8 cellular contexts compared by ENCODE assay signal in the genomic region with DNA sequence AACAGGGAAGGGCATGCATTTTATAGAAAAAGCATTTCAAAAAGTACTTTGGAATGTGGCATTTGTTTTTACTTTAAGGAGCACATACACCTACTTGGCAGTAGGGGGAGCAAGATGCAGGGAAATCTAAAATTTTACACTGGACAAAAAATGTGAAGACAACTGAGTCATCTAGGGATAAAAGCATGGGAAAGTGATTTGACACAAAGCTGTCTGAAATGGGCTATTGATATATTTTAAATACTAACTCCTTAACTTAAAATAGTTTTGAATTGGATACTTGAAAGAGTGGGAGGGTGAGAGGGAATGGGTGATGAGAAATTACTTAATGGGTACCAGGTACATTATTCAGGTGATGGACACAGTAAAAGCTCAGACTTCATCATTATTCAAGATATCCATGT. TPM values are rescaled to one million over a fixed set of nuclear protein-coding genes. Genes with fewer than 3 reads are reported as not detected.
DNase-seq lines count a peak whose midpoint lies in the region; ATAC-seq, FAIRE-seq and TF ChIP-seq lines count a peak whose summit lies in the region.

No MANE protein-coding gene starts in this region.

- no peak overlapping the region for H3K4me3 ChIP-seq in Panc1 (ENCODE audit: low read depth in 2 of 2, low read length in 2 of 2)
- no peak overlapping the region for H3K4me3 ChIP-seq in esophagus squamous epithelium
- no peak overlapping the region for H3K4me3 ChIP-seq in sigmoid colon

- peak; percentile 56 for FAIRE-seq in A204.1 (lab: Jason Lieb, UNC)

- H3K27me3 ChIP-seq in Panc1 (ENCODE audit: control insufficient read depth, insufficient read depth, low read length) (no peaks in the 10 kb centered on the region; the same call in 1 of the 2 replicates), esophagus squamous epithelium (peaks cover 0 to 38% (median 0%) of the 10 kb centered on the region in 4 donors), sigmoid colon (peaks cover 0 to 13% (median 0%) of the 10 kb centered on the region in 3 donors)

- ATAC-seq in Panc1 (no peak), GM18867 (IDR thresholded peaks at IDR 0.05; ENCODE audit: unreplicated experiment) (no peak)

- H3K27ac Mint-ChIP-seq in T-helper 2 cell treated with Interferon-gamma antibody and Interleukin-4, amounts not matched to agents 5 μg/mL and 100 μg/mL, for 36 hours, result no peak overlapping the region
- H3K27ac Mint-ChIP-seq in activated T-helper 2 cell treated with anti-CD3 and anti-CD28 coated beads, Interferon-gamma antibody, Interleukin-2, Interleukin-4, amounts not matched to agents 10 μg/mL and 5 μg/mL and 100 μg/mL, durations not matched to agents 14 hours and 24 hours and 36 hours, result no peak overlapping the region

- no TSS peak for BruUV-seq in Panc1 (replicated peaks; lab: Mats Ljungman, UMichigan)

- H3K9me3 ChIP-seq in Panc1 (ENCODE audit: control insufficient read depth, insufficient read depth, low read depth, low read length), result no peaks in the 10 kb centered on the region
- H3K9me3 ChIP-seq in esophagus squamous epithelium, result no peaks in the 10 kb centered on the region
- H3K9me3 ChIP-seq in sigmoid colon, result no peaks in the 10 kb centered on the region

- no peaks in the 10 kb centered on the region for H3K36me3 Mint-ChIP-seq in T-helper 2 cell treated with Interferon-gamma antibody and Interleukin-4, amounts not matched to agents 5 μg/mL and 100 μg/mL, for 36 hours (ENCODE audit: low read depth)
- H3K36me3 Mint-ChIP-seq in activated T-helper 2 cell treated with anti-CD3 and anti-CD28 coated beads, Interferon-gamma antibody, Interleukin-2, Interleukin-4, amounts not matched to agents 10 μg/mL and 5 μg/mL and 100 μg/mL, durations not matched to agents 14 hours and 24 hours and 36 hours (ENCODE audit: low read depth), result no peaks in the 10 kb centered on the region

- intact Hi-C loops in Panc1 (cut with micrococcal nuclease; ENCODE audit: unreplicated experiment) (loop anchor here (1.0 kb wide), 1 partner anchor 642 kb away; no protein-coding TSS in a partner anchor), esophagus squamous epithelium (cut with DNase I) (loop anchor here (10.0 kb wide), 1 partner anchor 605 kb away; no protein-coding TSS in a partner anchor), sigmoid colon (cut with DNase I) (loop anchor here (5.0 kb wide), 1 partner anchor 1008 kb away; no protein-coding TSS in a partner anchor)
- intact Hi-C loops in activated T-helper 2 cell treated with anti-CD3 and anti-CD28 coated beads, Interferon-gamma antibody, Interleukin-2, Interleukin-4, amounts not matched to agents 10 μg/mL and 5 μg/mL and 100 μg/mL, durations not matched to agents 14 hours and 24 hours and 36 hours (cut with micrococcal nuclease), result loop anchor here (1.0 kb wide), 1 partner anchor 340 kb away; no protein-coding TSS in a partner anchor

- no peak for DNase-seq in Panc1 (ENCODE audit: low read depth, low spot score)
- no peak for DNase-seq in esophagus squamous epithelium (lab: John Stamatoyannopoulos, UW)
- DNase-seq in sigmoid colon, result no peak
- no peak for DNase-seq in T-helper 2 cell treated with Interferon-gamma antibody and Interleukin-4, amounts not matched to agents 5 μg/mL and 100 μg/mL, for 36 hours (ENCODE audit: low spot score)
- no peak for DNase-seq in activated T-helper 2 cell treated with anti-CD3 and anti-CD28 coated beads, Interferon-gamma antibody, Interleukin-2, Interleukin-4, amounts not matched to agents 10 μg/mL and 5 μg/mL and 100 μg/mL, durations not matched to agents 14 hours and 24 hours and 36 hours (ENCODE audit: low spot score)

- in situ Hi-C loops in Panc1 (cut with HindIII; ENCODE audit: low pct_unique_long_range_greater_than_20kb, low sequenced_read_pairs), result no loop called here

- CTCF ChIA-PET in Panc1 (lab: Charles Lee), result interaction anchor here (0.7 to 1.0 kb wide), 2 partner anchors 340 to 642 kb away, joined by 3 to 7 read pairs; no protein-coding TSS in a partner anchor

- POLR2A ChIA-PET in Panc1 (lab: Charles Lee), result no interaction called here

- no peaks in the 10 kb centered on the region for H3K4me1 Mint-ChIP-seq in T-helper 2 cell treated with Interferon-gamma antibody and Interleukin-4, amounts not matched to agents 5 μg/mL and 100 μg/mL, for 36 hours (ENCODE audit: low read depth)
- no peaks in the 10 kb centered on the region for H3K4me1 Mint-ChIP-seq in activated T-helper 2 cell treated with anti-CD3 and anti-CD28 coated beads, Interferon-gamma antibody, Interleukin-2, Interleukin-4, amounts not matched to agents 10 μg/mL and 5 μg/mL and 100 μg/mL, durations not matched to agents 14 hours and 24 hours and 36 hours (ENCODE audit: low read depth)

- H3K27ac ChIP-seq in Panc1 (ENCODE audit: low read length), result no peak overlapping the region
- no peak overlapping the region for H3K27ac ChIP-seq in esophagus squamous epithelium
- H3K27ac ChIP-seq in sigmoid colon, result no peak overlapping the region

- no peaks in the 10 kb centered on the region for H3K36me3 ChIP-seq in Panc1 (ENCODE audit: control insufficient read depth, insufficient read depth, low read length)
- no peaks in the 10 kb centered on the region for H3K36me3 ChIP-seq in esophagus squamous epithelium
- H3K36me3 ChIP-seq in sigmoid colon, result no peaks in the 10 kb centered on the region

- peaks cover 7% of the 10 kb centered on the region for H3K27me3 Mint-ChIP-seq in T-helper 2 cell treated with Interferon-gamma antibody and Interleukin-4, amounts not matched to agents 5 μg/mL and 100 μg/mL, for 36 hours (ENCODE audit: low read depth)
- peaks cover 5% of the 10 kb centered on the region for H3K27me3 Mint-ChIP-seq in activated T-helper 2 cell treated with anti-CD3 and anti-CD28 coated beads, Interferon-gamma antibody, Interleukin-2, Interleukin-4, amounts not matched to agents 10 μg/mL and 5 μg/mL and 100 μg/mL, durations not matched to agents 14 hours and 24 hours and 36 hours (ENCODE audit: low read depth)

- H3K4me3 Mint-ChIP-seq in T-helper 2 cell treated with Interferon-gamma antibody and Interleukin-4, amounts not matched to agents 5 μg/mL and 100 μg/mL, for 36 hours, result no peak overlapping the region
- no peak overlapping the region for H3K4me3 Mint-ChIP-seq in activated T-helper 2 cell treated with anti-CD3 and anti-CD28 coated beads, Interferon-gamma antibody, Interleukin-2, Interleukin-4, amounts not matched to agents 10 μg/mL and 5 μg/mL and 100 μg/mL, durations not matched to agents 14 hours and 24 hours and 36 hours (ENCODE audit: low read depth)

- no peak for TF ChIP-seq POLR2A in esophagus squamous epithelium (IDR thresholded peaks at IDR 0.05)
- no peak for TF ChIP-seq POLR2A in sigmoid colon (IDR thresholded peaks at IDR 0.05)

- H3K4me1 ChIP-seq in Panc1 (ENCODE audit: control insufficient read depth, insufficient read depth, low read length), result no peaks in the 10 kb centered on the region
- H3K4me1 ChIP-seq in esophagus squamous epithelium, result no peaks in the 10 kb centered on the region
- no peaks in the 10 kb centered on the region for H3K4me1 ChIP-seq in sigmoid colon

- no peak for TF ChIP-seq EP300 in sigmoid colon (IDR thresholded peaks at IDR 0.05)

- peak; percentile 69 for TF ChIP-seq CTCF in GM12872 (IDR thresholded peaks at IDR 0.05; ENCODE audit: insufficient read depth, low read depth, low read length)
- TF ChIP-seq CTCF in Panc1 (IDR thresholded peaks at IDR 0.05), result peak; percentile 74; the same call in 1 of the 2 replicates
- TF ChIP-seq CTCF in esophagus squamous epithelium (IDR thresholded peaks at IDR 0.05), result peak; percentile 48 to 79 (median 60)
- TF ChIP-seq CTCF in sigmoid colon (IDR thresholded peaks at IDR 0.05), result peak in 3 of 4 experiments; percentile 54 to 67 (median 55)

- H3K9me3 Mint-ChIP-seq in T-helper 2 cell treated with Interferon-gamma antibody and Interleukin-4, amounts not matched to agents 5 μg/mL and 100 μg/mL, for 36 hours, result no peaks in the 10 kb centered on the region
- H3K9me3 Mint-ChIP-seq in activated T-helper 2 cell treated with anti-CD3 and anti-CD28 coated beads, Interferon-gamma antibody, Interleukin-2, Interleukin-4, amounts not matched to agents 10 μg/mL and 5 μg/mL and 100 μg/mL, durations not matched to agents 14 hours and 24 hours and 36 hours, result no peaks in the 10 kb centered on the region

RNA-seq across cellular contexts. Expression of gene TMEM200C, which starts 15.8 kb away (rescaled TPM):
- total RNA-seq in Panc1 (2021; ENCODE audit: unreplicated experiment) (0.10 TPM), esophagus squamous epithelium (under 1 TPM in 2 of 4 donors, not detected in 2; 0.04 to 0.38 TPM), sigmoid colon (under 1 TPM; under 0.01 to 0.95 (median 0.61) TPM)
- polyA plus RNA-seq in Panc1 (2012; ENCODE audit: insufficient read length), result not detected
- under 1 TPM in 1 of 3 donors, not detected in 2; 0.58 TPM for polyA plus RNA-seq in sigmoid colon
- 0.02 TPM in 1 of 2 replicates, not detected in the other for total RNA-seq in activated T-helper 2 cell treated with anti-CD3 and anti-CD28 coated beads, Interferon-gamma antibody, Interleukin-2, Interleukin-4, amounts not matched to agents 10 μg/mL and 5 μg/mL and 100 μg/mL, durations not matched to agents 14 hours and 24 hours and 36 hours
